10 cellular contexts compared by ENCODE assay signal in genomic region chr15:25905140-25905539, GRCh38. TPM values are rescaled to one million over a fixed set of nuclear protein-coding genes. Genes with fewer than 3 reads are reported as not detected.
DNase-seq lines count a peak whose midpoint lies in the region; ATAC-seq and TF ChIP-seq lines count a peak whose summit lies in the region.
"Had no signal": no experiment of that assay in that cellular context is flagged by ENCODE, and none has a peak within 500 bp of the region (broad histone marks: within the 10 kb centered on the region; RNA-seq: fewer than 3 reads in every experiment).

No MANE protein-coding gene starts in this region.

- CTCF ChIA-PET in OCI-LY7 (lab: Charles Lee; ENCODE audit: unreplicated experiment) = no interaction called here

- H4K8ac ChIP-seq in mesenchymal stem cell (ENCODE audit: low read length) = no peak overlapping the region

- no peak overlapping the region for H3K4ac ChIP-seq in mesenchymal stem cell (ENCODE audit: low read depth in 1 of 2, low read length in 2 of 2)

- no peak overlapping the region for H2BK12ac ChIP-seq in mesenchymal stem cell (ENCODE audit: low read length in 2 of 2)

- no peak overlapping the region for H3K4me3 ChIP-seq in mesenchymal stem cell (ENCODE audit: insufficient read depth in 1 of 2, low read depth in 1 of 2, low read length in 2 of 2)
- no peak overlapping the region for H3K4me3 ChIP-seq in subcutaneous abdominal adipose tissue (ENCODE audit: low read depth in 1 of 5, low read length in 5 of 5)
- no peak overlapping the region for H3K4me3 ChIP-seq in OCI-LY7 (ENCODE audit: low read depth, low read length, poor library complexity, severe bottlenecking)
- H3K4me3 ChIP-seq: colonic mucosa had no signal

- H2AFZ ChIP-seq in mesenchymal stem cell (ENCODE audit: low read depth, low read length) = no peak overlapping the region
- H2AFZ ChIP-seq in OCI-LY7 (ENCODE audit: low read length) = no peak overlapping the region

- 96% methylated on average over 2 of the region's 2 CpGs for WGBS in mesenchymal stem cell

- H3K9me2 ChIP-seq in OCI-LY7 (ENCODE audit: insufficient read depth, low read length) = no peaks in the 10 kb centered on the region

- BruUV-seq in OCI-LY7 (replicated peaks; lab: Mats Ljungman, UMichigan) = no TSS peak

- H3K9ac ChIP-seq in mesenchymal stem cell (ENCODE audit: low read length) = peak overlapping the region; percentile 5
- no peak overlapping the region for H3K9ac ChIP-seq in subcutaneous abdominal adipose tissue (ENCODE audit: low read length in 5 of 5)

- no peaks in the 10 kb centered on the region for H3K79me1 ChIP-seq in mesenchymal stem cell (replicated peaks; ENCODE audit: low read length, poor library complexity, severe bottlenecking)

- H3K27me3 ChIP-seq in mesenchymal stem cell (ENCODE audit: control insufficient read depth in 1 of 2, insufficient read depth in 1 of 2, low read length in 2 of 2) = no peaks in the 10 kb centered on the region
- H3K27me3 ChIP-seq in subcutaneous abdominal adipose tissue (ENCODE audit: control insufficient read depth in 5 of 5, insufficient read depth in 4 of 5, low read length in 5 of 5) = no peaks in the 10 kb centered on the region
- H3K27me3 ChIP-seq: colonic mucosa had no signal

- H4K20me1 ChIP-seq in OCI-LY7 (ENCODE audit: insufficient read depth, low read length) = no peaks in the 10 kb centered on the region

- H3K9me3 ChIP-seq in mesenchymal stem cell (ENCODE audit: control insufficient read depth, low read length) = no peaks in the 10 kb centered on the region
- H3K9me3 ChIP-seq in subcutaneous abdominal adipose tissue (ENCODE audit: control insufficient read depth in 5 of 5, low read length in 5 of 5) = no peaks in the 10 kb centered on the region
- no peaks in the 10 kb centered on the region for H3K9me3 ChIP-seq in OCI-LY7 (ENCODE audit: low read length)
- H3K9me3 ChIP-seq: Caco-2, colonic mucosa had no signal

- H3K18ac ChIP-seq in mesenchymal stem cell (ENCODE audit: low read depth in 1 of 2, low read length in 2 of 2) = no peak overlapping the region

- H3K23ac ChIP-seq in mesenchymal stem cell (ENCODE audit: low read length in 2 of 2) = no peak overlapping the region

- POLR2A ChIA-PET in OCI-LY7 (lab: Charles Lee) = no interaction called here

- no peaks in the 10 kb centered on the region for H3K9me3 Mint-ChIP-seq in activated naive CD4-positive, alpha-beta T cell treated with anti-CD3 and anti-CD28 coated beads, Interleukin-2, amount 50 U/mL, for 72 hours

- no peak for TF ChIP-seq CTCF in OCI-LY7 (conservative IDR thresholded peaks at IDR 0.05; ENCODE audit: low read length)

- no peak overlapping the region for H2BK15ac ChIP-seq in mesenchymal stem cell (ENCODE audit: low read depth, poor library complexity, severe bottlenecking)

- no peak overlapping the region for H3K4me2 ChIP-seq in mesenchymal stem cell (ENCODE audit: low read length, poor library complexity, severe bottlenecking)
- H3K4me2 ChIP-seq in OCI-LY7 (ENCODE audit: low read length) = no peak overlapping the region

- no peak overlapping the region for H2AK5ac ChIP-seq in mesenchymal stem cell (ENCODE audit: low read length, severe bottlenecking)

- intact Hi-C loops in left cardiac atrium (cut with DNase I) = no loop called here
- intact Hi-C loops in Right ventricle myocardium inferior (cut with DNase I) = no loop called here
- intact Hi-C loops in OCI-LY7 (cut with micrococcal nuclease; ENCODE audit: unreplicated experiment) = no loop called here

- peak overlapping the region in 1 of 2 donors; percentile 22 for H3K27ac Mint-ChIP-seq in activated naive CD4-positive, alpha-beta T cell treated with anti-CD3 and anti-CD28 coated beads, Interleukin-2, amount 50 U/mL, for 72 hours

- H3K79me2 ChIP-seq in OCI-LY7 (ENCODE audit: insufficient read depth, low read depth, low read length) = no peaks in the 10 kb centered on the region

- no peak overlapping the region for H2BK120ac ChIP-seq in mesenchymal stem cell (ENCODE audit: low read depth, low read length)

- no peak overlapping the region for H2BK5ac ChIP-seq in mesenchymal stem cell (ENCODE audit: low read depth, low read length, poor library complexity, severe bottlenecking)

- H3K14ac ChIP-seq in mesenchymal stem cell (ENCODE audit: low read length in 2 of 2) = no peak overlapping the region

- H4K91ac ChIP-seq in mesenchymal stem cell (ENCODE audit: low read length) = no peak overlapping the region

- ATAC-seq in left cardiac atrium (peak; percentile 46 to 81), Right ventricle myocardium inferior (no peak), GM19455 (IDR thresholded peaks at IDR 0.05; ENCODE audit: unreplicated experiment) (no peak)
- peak; percentile 79 to 80 for ATAC-seq in activated naive CD4-positive, alpha-beta T cell treated with anti-CD3 and anti-CD28 coated beads, Interleukin-2, amount 50 U/mL, for 72 hours

- H3K36me3 ChIP-seq in mesenchymal stem cell (ENCODE audit: control insufficient read depth in 1 of 2, insufficient read depth in 2 of 2, low read depth in 1 of 2, low read length in 2 of 2) = no peaks in the 10 kb centered on the region
- H3K36me3 ChIP-seq in subcutaneous abdominal adipose tissue (ENCODE audit: control insufficient read depth in 5 of 5, insufficient read depth in 5 of 5, low read length in 5 of 5) = no peaks in the 10 kb centered on the region
- H3K36me3 ChIP-seq in OCI-LY7 (ENCODE audit: insufficient read depth, low read length) = no peaks in the 10 kb centered on the region
- H3K36me3 ChIP-seq: colonic mucosa had no signal

- DNase-seq in left cardiac atrium (peak; percentile 45), Right ventricle myocardium inferior (ENCODE audit: missing footprints) (no peak), mesenchymal stem cell (no peak), OCI-LY7 (ENCODE audit: low spot score) (no peak), NCI-H1092 (lab: John Stamatoyannopoulos, UW) (no peak)
- no peak for DNase-seq in activated naive CD4-positive, alpha-beta T cell treated with anti-CD3 and anti-CD28 coated beads, Interleukin-2, amount 50 U/mL, for 72 hours (ENCODE audit: low spot score in 2 of 2)
- DNase-seq: Caco-2, colonic mucosa had no signal

- peaks cover 12% of the 10 kb centered on the region for H3K4me1 ChIP-seq in mesenchymal stem cell (ENCODE audit: control insufficient read depth, insufficient read depth, low read depth, low read length)
- peaks cover 16 to 55% (median 49%) of the 10 kb centered on the region in 5 donors for H3K4me1 ChIP-seq in subcutaneous abdominal adipose tissue (ENCODE audit: control insufficient read depth in 5 of 5, insufficient read depth in 5 of 5, low read length in 5 of 5)
- no peaks in the 10 kb centered on the region for H3K4me1 ChIP-seq in OCI-LY7 (ENCODE audit: insufficient read depth, low read length, poor library complexity, severe bottlenecking)
- H3K4me1 ChIP-seq: Caco-2, colonic mucosa had no signal

- no peaks in the 10 kb centered on the region for H3K36me3 Mint-ChIP-seq in activated naive CD4-positive, alpha-beta T cell treated with anti-CD3 and anti-CD28 coated beads, Interleukin-2, amount 50 U/mL, for 72 hours

- no peak overlapping the region for H3K27ac ChIP-seq in mesenchymal stem cell (ENCODE audit: low read length, poor library complexity, severe bottlenecking)
- H3K27ac ChIP-seq in subcutaneous abdominal adipose tissue (ENCODE audit: low read depth, low read length) = peak overlapping the region; percentile 88
- no peak overlapping the region for H3K27ac ChIP-seq in OCI-LY7 (ENCODE audit: low read depth, low read length, poor library complexity, severe bottlenecking)
- H3K27ac ChIP-seq: colonic mucosa had no signal

RNA-seq across cellular contexts. Expression of gene ATP10A, which starts 42.0 kb away (rescaled TPM):
- total RNA-seq in left cardiac atrium (1 to 10 TPM; 2.4 to 5.1 TPM), Right ventricle myocardium inferior (1.7 TPM), OCI-LY7 (2022) (0.06 TPM in 1 of 2 replicates, not detected in the other)
- total RNA-seq in activated naive CD4-positive, alpha-beta T cell treated with anti-CD3 and anti-CD28 coated beads, Interleukin-2, amount 50 U/mL, for 72 hours = 10 to 100 TPM; 16.6 to 44.6 TPM
- 0.04 TPM for polyA plus RNA-seq in mesenchymal stem cell (2013, experiment 1 of 2)
- polyA plus RNA-seq in mesenchymal stem cell (2013, experiment 2 of 2) = 0.03 TPM
- 0.08 TPM in 1 of 2 replicates, not detected in the other for total RNA-seq in OCI-LY7 (2014; rRNA removed; shearing (Covaris generic))
- total RNA-seq: Caco-2 had no signal

Comparison
In these comparisons a context has a peak if more than half of its experiments do, and no peak if none do; other contexts are left out.
1. ATAC-seq: peak in left cardiac atrium (2 of 2) and activated naive CD4-positive, alpha-beta T cell treated with anti-CD3 and anti-CD28 coated beads, Interleukin-2, amount 50 U/mL, for 72 hours (2 of 2); none in Right ventricle myocardium inferior (single experiment) and GM19455 (single experiment).